Comparison of ENCODE assay signal across 22 cellular contexts in genomic region chr15:61749169-61749568, GRCh38.
DNase-seq lines count a peak whose midpoint lies in the region; TF ChIP-seq lines count a peak whose summit lies in the region.
"Had no signal": no experiment of that assay in that cellular context is flagged by ENCODE, and none has a peak within 500 bp of the region (broad histone marks: within the 10 kb centered on the region; RNA-seq: fewer than 3 reads in every experiment).

No MANE protein-coding gene starts in this region.

- H3K27ac ChIP-seq in RWPE1 = peak overlapping the region; percentile 38; the same call in 1 of the 2 replicates
- H3K27ac ChIP-seq: BLaER1 treated with 17β-estradiol and CSF1 and Interleukin-3, amounts not matched to agents 10 nM and 100 nM; hepatocyte; SK-N-MC; tibial artery had no signal

- H3K4me1 Mint-ChIP-seq in HFFc6 (ENCODE audit: low read depth) = no peaks in the 10 kb centered on the region
- H3K4me1 Mint-ChIP-seq: naive B cell had no signal

- no peak overlapping the region for H3K4me3 ChIP-seq in fibroblast of mammary gland (ENCODE audit: control insufficient read depth, low read depth, low read length)
- H3K4me3 ChIP-seq: BLaER1 treated with 17β-estradiol and CSF1 and Interleukin-3, amounts not matched to agents 10 nM and 100 nM; hepatocyte; lung; SK-N-MC; tibial artery had no signal

- H3K36me3 Mint-ChIP-seq in HFFc6 (ENCODE audit: low read depth) = no peaks in the 10 kb centered on the region
- H3K36me3 Mint-ChIP-seq: activated naive CD8-positive, alpha-beta T cell; naive B cell had no signal

- H3K27ac Mint-ChIP-seq in HFFc6 = no peak overlapping the region
- H3K27ac Mint-ChIP-seq: activated naive CD8-positive, alpha-beta T cell; effector memory CD8-positive, alpha-beta T cell; naive B cell had no signal

- peak; percentile 70 for DNase-seq in Daoy (ENCODE audit: low read depth)
- peak; percentile 93 for DNase-seq in RWPE1 (ENCODE audit: low spot score)
- DNase-seq in fibroblast of mammary gland (ENCODE audit: low read depth) = peak; percentile 91
- no peak for DNase-seq in NCI-H146 (lab: John Stamatoyannopoulos, UW)
- DNase-seq in midbrain (lab: John Stamatoyannopoulos, UW) = no peak
- DNase-seq in NCI-H69 (lab: John Stamatoyannopoulos, UW) = no peak
- no peak for DNase-seq in HFFc6
- DNase-seq: activated CD4-positive, CD25-positive, alpha-beta regulatory T cell treated with anti-CD3 and anti-CD28 coated beads, Interleukin-2, amount 50 U/mL, for 72 hours; effector memory CD8-positive, alpha-beta T cell; Kasumi-1; naive B cell; NCI-H1105 treated with DMSO at 0.1 percent for 48 hours; NCI-H524 treated with DMSO at 0.1 percent for 48 hours; OCI-M1; stimulated activated naive CD4-positive, alpha-beta T cell treated with Interleukin-2 at 50 U/mL for 16 hours; T-helper 9 cell; tibial artery had no signal

- no peak overlapping the region for H3K4me3 Mint-ChIP-seq in HFFc6
- H3K4me3 Mint-ChIP-seq: activated naive CD8-positive, alpha-beta T cell; effector memory CD8-positive, alpha-beta T cell; naive B cell had no signal

- CTCF ChIA-PET in RWPE1 (lab: Yijun Ruan, JAX) = interaction anchor here (0.6 to 1.6 kb wide), 2 partner anchors 85 to 667 kb away, joined by 4 to 8 read pairs; no protein-coding TSS in a partner anchor

- TF ChIP-seq CTCF in RWPE1 (conservative IDR thresholded peaks at IDR 0.05; ENCODE audit: low read depth) = no peak
- no peak for TF ChIP-seq CTCF in fibroblast of mammary gland (conservative IDR thresholded peaks at IDR 0.05; ENCODE audit: control insufficient read depth, insufficient read depth, low read depth, low read length)
- TF ChIP-seq CTCF in HFFc6 (IDR thresholded peaks at IDR 0.05) = no peak

- H3K27me3 Mint-ChIP-seq in HFFc6 (ENCODE audit: insufficient read depth) = no peaks in the 10 kb centered on the region

- H3K9me3 Mint-ChIP-seq in HFFc6 = peaks cover 15% of the 10 kb centered on the region
- H3K9me3 Mint-ChIP-seq: effector memory CD8-positive, alpha-beta T cell; naive B cell had no signal

- POLR2A ChIA-PET in RWPE1 (lab: Yijun Ruan, JAX; ENCODE audit: low non-redundant PET) = interaction anchor here (0.6 kb wide), 1 partner anchor 18 kb away, joined by 3 read pairs; no protein-coding TSS in a partner anchor

Comparison
In these comparisons a context has a peak if more than half of its experiments do, and no peak if none do; other contexts are left out.
1. DNase-seq: peak in Daoy (single experiment), RWPE1 (single experiment) and fibroblast of mammary gland (single experiment); none in NCI-H146 (single experiment), midbrain (single experiment), NCI-H69 (single experiment) and HFFc6 (single experiment).